Comparison of ENCODE assay signal across 8 cellular contexts in genomic region chr2:63888490-63889402, GRCh38. TPM values are rescaled to one million over a fixed set of nuclear protein-coding genes. Genes with fewer than 3 reads are reported as not detected.
DNase-seq lines count a peak whose midpoint lies in the region; ATAC-seq and FAIRE-seq lines count a peak whose summit lies in the region.

No MANE protein-coding gene starts in this region.

- H3K4me1 ChIP-seq in adipocyte (ENCODE audit: control insufficient read depth, insufficient read depth, low read length) (peaks cover 15% of the 10 kb centered on the region), right cardiac atrium (ENCODE audit: control insufficient read depth, insufficient read depth, low read length) (no peaks in the 10 kb centered on the region)

- H3K4me3 ChIP-seq in adipocyte (ENCODE audit: low read length) (no peak overlapping the region), right cardiac atrium (ENCODE audit: low read length) (no peak overlapping the region)

- ATAC-seq in GM19372 (IDR thresholded peaks at IDR 0.05; ENCODE audit: low read depth, unreplicated experiment), result peak; percentile 79
- ATAC-seq in right cardiac atrium, result peak; percentile 73

- H3K9ac ChIP-seq in adipocyte (ENCODE audit: low read length), result peak overlapping the region; percentile 20

- H3K9me3 ChIP-seq in adipocyte (ENCODE audit: control insufficient read depth, low read length) (no peaks in the 10 kb centered on the region), right cardiac atrium (ENCODE audit: control insufficient read depth, low read length) (no peaks in the 10 kb centered on the region)

- intact Hi-C loops in right cardiac atrium (cut with DNase I), result loop anchor here in 2 of 4 donors (2.0 to 10.0 kb wide), 2 partner anchors 20 to 194 kb away; no protein-coding TSS in a partner anchor

- DNase-seq in DMS53 (lab: John Stamatoyannopoulos, UW), result peak; percentile 71
- peak; percentile 56 for DNase-seq in HTR-8/SVneo (ENCODE audit: insufficient read length, low spot score)
- DNase-seq in SHP77 (lab: John Stamatoyannopoulos, UW), result peak; percentile 17 to 19
- DNase-seq in adipocyte (ENCODE audit: low read depth), result peak; percentile 57
- peak in 2 of 3 donors; percentile 37 to 55 for DNase-seq in right cardiac atrium
- DNase-seq in stimulated activated CD4-positive, alpha-beta T cell treated with anti-CD3 and anti-CD28 coated beads, Interleukin-12 subunit alpha, Interleukin-12 subunit beta, amount 100 ng/mL, for 4 hours, result peak; percentile 33
- no peak for DNase-seq in NK-92 treated with Interleukin-12 subunit alpha and Interleukin-12 subunit beta, amount 100 ng/mL, for 24 hours (lab: John Stamatoyannopoulos, UW)

- 89% methylated on average over 6 of the region's 6 CpGs for WGBS in right cardiac atrium

- peaks cover 98% of the 10 kb centered on the region for H3K36me3 ChIP-seq in adipocyte (ENCODE audit: control insufficient read depth, insufficient read depth, low read length, severe bottlenecking)

- no peak overlapping the region for H3K27ac ChIP-seq in right cardiac atrium (ENCODE audit: low read length)

- H3K27me3 ChIP-seq in adipocyte (replicated peaks; ENCODE audit: control insufficient read depth, insufficient read depth, low read length) (no peaks in the 10 kb centered on the region), right cardiac atrium (ENCODE audit: control insufficient read depth, insufficient read depth) (no peaks in the 10 kb centered on the region)

- peak; percentile 76 for FAIRE-seq in HTR-8/SVneo (lab: Jason Lieb, UNC)

RNA-seq across cellular contexts. Expression of gene UGP2, which starts 47.0 kb away (rescaled TPM):
- 100 to 1,000 TPM; 225 to 276 (median 273) TPM for total RNA-seq in right cardiac atrium
- 210 TPM for polyA plus RNA-seq in right cardiac atrium
